Comparison of ENCODE assay signal across 28 cellular contexts in genomic region chr5:20128346-20128745, GRCh38.
"Had no signal": no experiment of that assay in that cellular context is flagged by ENCODE, and none has a peak within 500 bp of the region (broad histone marks: within the 10 kb centered on the region; RNA-seq: fewer than 3 reads in every experiment).

No MANE protein-coding gene starts in this region.

- H3K4me2 ChIP-seq: neural progenitor cell, smooth muscle cell had no signal

- H3K4me3 ChIP-seq: neural progenitor cell, ovary, psoas muscle, skin epidermis, smooth muscle cell, spleen, suprapubic skin, testis, tibial artery, transverse colon, upper lobe of right lung, vagina had no signal

- H3K27ac ChIP-seq: neural progenitor cell, ovary, parathyroid adenoma, psoas muscle, skin epidermis, spleen, suprapubic skin, testis, tibial artery, transverse colon, upper lobe of right lung, vagina had no signal

- H2AFZ ChIP-seq: neural progenitor cell, parathyroid adenoma had no signal

- H3K9ac ChIP-seq: neural progenitor cell, parathyroid adenoma had no signal

- H3K27me3 ChIP-seq: neural progenitor cell, ovary, spleen, suprapubic skin, testis, tibial artery, transverse colon, upper lobe of right lung, vagina had no signal

- H3K79me2 ChIP-seq: parathyroid adenoma had no signal

- DNase-seq: natural killer cell; occipital lobe; ovary; posterior cingulate gyrus; psoas muscle; right cardiac atrium; spleen; stimulated activated CD4-positive, alpha-beta T cell treated with anti-CD3 and anti-CD28 coated beads, Interleukin-12 subunit alpha, Interleukin-12 subunit beta, amount 100 ng/mL, for 4 hours; stimulated activated CD4-positive, alpha-beta T cell treated with anti-CD3 and anti-CD28 coated beads, Interleukin-1b, Interleukin-23, amount 100 ng/mL, for 48 hours; stimulated activated CD4-positive, alpha-beta T cell treated with anti-CD3 and anti-CD28 coated beads, Interleukin-4, amount 100 ng/mL, for 1 hour; stimulated activated CD4-positive, alpha-beta T cell treated with anti-CD3 and anti-CD28 coated beads, Interleukin-4, amount 100 ng/mL, for 4 hours; stimulated activated CD8-positive, alpha-beta memory T cell treated with anti-CD3 and anti-CD28 coated beads, Interleukin-4, amount 100 ng/mL, for 48 hours; stimulated activated naive CD4-positive, alpha-beta T cell; stimulated activated naive CD8-positive, alpha-beta T cell treated with anti-CD3 and anti-CD28 coated beads, Interleukin-15, amount 100 ng/mL, for 72 hours; stimulated activated naive CD8-positive, alpha-beta T cell treated with anti-CD3 and anti-CD28 coated beads, Interleukin-15, Interleukin-2, amounts not matched to agents 100 U/mL and 50 U/mL, for 24 hours; substantia nigra; testis; tibial artery; transverse colon; upper lobe of right lung had no signal

- H3K36me3 ChIP-seq: neural progenitor cell, ovary, spleen, suprapubic skin, tibial artery, transverse colon, upper lobe of right lung, vagina had no signal

- H3K4me1 ChIP-seq: neural progenitor cell, parathyroid adenoma, psoas muscle, spleen, suprapubic skin, testis, tibial artery, transverse colon, upper lobe of right lung, vagina had no signal

- H3K9me3 ChIP-seq: ovary, suprapubic skin, testis, tibial artery, transverse colon, upper lobe of right lung, vagina had no signal

- ATAC-seq: natural killer cell; psoas muscle; right cardiac atrium; sciatic nerve; stimulated activated memory B cell treated with anti-CD40 and anti-IgM and Interleukin-4, amounts not matched to agents 10 μg/mL and 1 μg/mL and 100 μg/mL, for 72 hours; stimulated activated naive CD8-positive, alpha-beta T cell treated with anti-CD3 and anti-CD28 coated beads, Interleukin-15, amount 100 ng/mL, for 72 hours; stimulated activated naive CD8-positive, alpha-beta T cell treated with anti-CD3 and anti-CD28 coated beads, Interleukin-15, Interleukin-2, amounts not matched to agents 100 U/mL and 50 U/mL, for 24 hours; upper lobe of right lung had no signal
